Comparison of ENCODE assay signal across 8 cellular contexts in genomic region chr3:152183473-152183872, GRCh38.
DNase-seq lines count a peak whose midpoint lies in the region; ATAC-seq and TF ChIP-seq lines count a peak whose summit lies in the region.

No MANE protein-coding gene starts in this region.

- H3K9ac ChIP-seq in mesendoderm (ENCODE audit: low read length) = no peak overlapping the region

- H2AK5ac ChIP-seq in mesendoderm (ENCODE audit: low read length) = no peak overlapping the region

- no peak overlapping the region for H2BK15ac ChIP-seq in mesendoderm (replicated peaks; ENCODE audit: low read depth)

- H3K79me2 ChIP-seq in mesendoderm (ENCODE audit: control insufficient read depth, insufficient read depth, low read length) = no peaks in the 10 kb centered on the region

- H3K36me3 ChIP-seq in CD4-positive, CD25-positive, alpha-beta regulatory T cell (ENCODE audit: control insufficient read depth, insufficient read depth, low read length) = no peaks in the 10 kb centered on the region
- H3K36me3 ChIP-seq in mesendoderm (ENCODE audit: control insufficient read depth, insufficient read depth, low read length) (no peaks in the 10 kb centered on the region), thyroid gland (no peaks in the 10 kb centered on the region)

- peaks cover 10% of the 10 kb centered on the region for H3K4me1 ChIP-seq in CD4-positive, CD25-positive, alpha-beta regulatory T cell (ENCODE audit: control insufficient read depth, insufficient read depth, low read length, poor library complexity, severe bottlenecking)
- H3K4me1 ChIP-seq in mesendoderm (ENCODE audit: control insufficient read depth, low read depth, low read length) (no peaks in the 10 kb centered on the region), thyroid gland (no peaks in the 10 kb centered on the region)

- H4K5ac ChIP-seq in mesendoderm (ENCODE audit: low read length) = no peak overlapping the region

- intact Hi-C loops in thyroid gland (cut with DNase I) = no loop called here

- H3K4me3 ChIP-seq in CD4-positive, CD25-positive, alpha-beta regulatory T cell (ENCODE audit: low read depth, low read length) = no peak overlapping the region
- H3K4me3 ChIP-seq in mesendoderm (ENCODE audit: low read length) = no peak overlapping the region
- no peak overlapping the region for H3K4me3 ChIP-seq in thyroid gland (replicated peaks in 1 of 3)

- no peak overlapping the region for H3K56ac ChIP-seq in mesendoderm (ENCODE audit: low read length)

- peaks cover 17 to 55% (median 36%) of the 10 kb centered on the region in 4 donors for H3K4me1 Mint-ChIP-seq in CD4-positive, CD25-positive, alpha-beta regulatory T cell
- no peaks in the 10 kb centered on the region for H3K4me1 Mint-ChIP-seq in chondrocyte (ENCODE audit: low read depth)

- ATAC-seq in CD4-positive, CD25-positive, alpha-beta regulatory T cell (ENCODE audit: low read depth in 2 of 2) = peak; percentile 58 to 80
- ATAC-seq in GM18907 (IDR thresholded peaks at IDR 0.05; ENCODE audit: unreplicated experiment) = peak; percentile 70

- no peaks in the 10 kb centered on the region for H3K27me3 ChIP-seq in CD4-positive, CD25-positive, alpha-beta regulatory T cell (ENCODE audit: control insufficient read depth, insufficient read depth, low read length)
- no peaks in the 10 kb centered on the region for H3K27me3 ChIP-seq in mesendoderm (ENCODE audit: insufficient read depth, low read length, poor library complexity)
- no peaks in the 10 kb centered on the region for H3K27me3 ChIP-seq in thyroid gland

- H3K27ac Mint-ChIP-seq in CD4-positive, CD25-positive, alpha-beta regulatory T cell = peak overlapping the region; percentile 13 to 38 (median 34)
- no peak overlapping the region for H3K27ac Mint-ChIP-seq in chondrocyte (ENCODE audit: unreplicated experiment)

- no peak overlapping the region for H4K8ac ChIP-seq in mesendoderm (ENCODE audit: low read depth, low read length)

- H2BK120ac ChIP-seq in mesendoderm (ENCODE audit: low read depth, low read length) = no peak overlapping the region

- TF ChIP-seq CTCF in chondrocyte (IDR thresholded peaks at IDR 0.05) = peak; percentile 73
- peak in 4 of 6 experiments; percentile 18 to 50 (median 46) for TF ChIP-seq CTCF in thyroid gland (IDR thresholded peaks at IDR 0.05)

- no peaks in the 10 kb centered on the region for H3K79me1 ChIP-seq in mesendoderm (ENCODE audit: low read length)

- no peak overlapping the region for H2BK5ac ChIP-seq in mesendoderm (ENCODE audit: low read length)

- peak in 2 of 3 donors; percentile 29 to 72 for DNase-seq in CD4-positive, CD25-positive, alpha-beta regulatory T cell
- peak; percentile 80 for DNase-seq in KBM-7
- DNase-seq in T-helper 1 cell = peak in 4 of 5 donors; percentile 12 to 57 (median 33)
- no peak for DNase-seq in chondrocyte (ENCODE audit: low spot score)
- DNase-seq in mesendoderm = peak; percentile 63
- peak; percentile 31 to 34 for DNase-seq in thyroid gland
- DNase-seq in mesenteric fat pad (ENCODE audit: low spot score) = no peak

- no peak overlapping the region for H3K27ac ChIP-seq in CD4-positive, CD25-positive, alpha-beta regulatory T cell (ENCODE audit: insufficient read depth, low read length, poor library complexity, severe bottlenecking)
- no peak overlapping the region for H3K27ac ChIP-seq in mesendoderm (ENCODE audit: low read depth, low read length)
- H3K27ac ChIP-seq in thyroid gland = no peak overlapping the region

- H3K27me3 Mint-ChIP-seq in CD4-positive, CD25-positive, alpha-beta regulatory T cell = no peaks in the 10 kb centered on the region
- H3K27me3 Mint-ChIP-seq in chondrocyte (ENCODE audit: low read depth) = no peaks in the 10 kb centered on the region

- TF ChIP-seq POLR2A in thyroid gland (IDR thresholded peaks at IDR 0.05) = no peak

- H3K23ac ChIP-seq in mesendoderm (ENCODE audit: low read length) = no peak overlapping the region

- no peak overlapping the region for H3K4ac ChIP-seq in mesendoderm (ENCODE audit: low read depth, low read length)

- no peak overlapping the region for H3K18ac ChIP-seq in mesendoderm (ENCODE audit: low read length)

- H3K36me3 Mint-ChIP-seq in CD4-positive, CD25-positive, alpha-beta regulatory T cell = no peaks in the 10 kb centered on the region
- H3K36me3 Mint-ChIP-seq in chondrocyte (ENCODE audit: low read depth) = no peaks in the 10 kb centered on the region

- H3K4me3 Mint-ChIP-seq in CD4-positive, CD25-positive, alpha-beta regulatory T cell = peak overlapping the region in 1 of 4 donors; percentile 44
- H3K4me3 Mint-ChIP-seq in chondrocyte (ENCODE audit: unreplicated experiment) = no peak overlapping the region

- no CpG with 5 or more reads among the region's 4 CpGs for WGBS in mesendoderm (ENCODE audit: extremely low coverage, insufficient coverage, low lambda C conversion rate)
- WGBS in thyroid gland, 2 donors = 48 to 57% methylated on average over 4 of the region's 4 CpGs

- H3K9me3 ChIP-seq in CD4-positive, CD25-positive, alpha-beta regulatory T cell (ENCODE audit: control insufficient read depth in 2 of 2, low read length in 2 of 2) = no peaks in the 10 kb centered on the region
- no peaks in the 10 kb centered on the region for H3K9me3 ChIP-seq in thyroid gland

- H3K9me3 Mint-ChIP-seq in CD4-positive, CD25-positive, alpha-beta regulatory T cell = no peaks in the 10 kb centered on the region
- H3K9me3 Mint-ChIP-seq in chondrocyte (ENCODE audit: low read depth) = no peaks in the 10 kb centered on the region

- in situ Hi-C loops in KBM-7 (cut with MboI; ENCODE audit: low pct_unique_long_range_greater_than_20kb, low sequenced_read_pairs) = no loop called here

- no peak overlapping the region for H3K4me2 ChIP-seq in mesendoderm (ENCODE audit: low read length)

Comparison
In these comparisons a context has a peak if more than half of its experiments do, and no peak if none do; other contexts are left out.
1. DNase-seq: peak in CD4-positive, CD25-positive, alpha-beta regulatory T cell (2 of 3), KBM-7 (single experiment), T-helper 1 cell (4 of 5), mesendoderm (single experiment) and thyroid gland (2 of 2); none in chondrocyte (single experiment) and mesenteric fat pad (single experiment).